In genomic region chr6:1780468-1780867, GRCh38 we compare ENCODE assay signal across 14 cellular contexts.
DNase-seq lines count a peak whose midpoint lies in the region; ATAC-seq and TF ChIP-seq lines count a peak whose summit lies in the region.
"Had no signal": no experiment of that assay in that cellular context is flagged by ENCODE, and none has a peak within 500 bp of the region (broad histone marks: within the 10 kb centered on the region; RNA-seq: fewer than 3 reads in every experiment).

No MANE protein-coding gene starts in this region.

- H3K14ac ChIP-seq in neuronal stem cell (ENCODE audit: low read length) = no peak overlapping the region

- no peak overlapping the region for H2BK120ac ChIP-seq in neuronal stem cell (ENCODE audit: low read depth, low read length)

- no peak overlapping the region for H3K27ac Mint-ChIP-seq in type B pancreatic cell
- H3K27ac Mint-ChIP-seq: CD4-positive, CD25-positive, alpha-beta regulatory T cell; CD8-positive, alpha-beta T cell; GM23338 had no signal

- no peak overlapping the region for H2AK5ac ChIP-seq in neuronal stem cell (ENCODE audit: low read depth, low read length)

- H3K4ac ChIP-seq in neuronal stem cell (ENCODE audit: low read length) = no peak overlapping the region

- H3K4me2 ChIP-seq in Loucy (ENCODE audit: low read depth, low read length, poor library complexity, severe bottlenecking) = peak overlapping the region; percentile 60
- H3K4me2 ChIP-seq in neuronal stem cell (ENCODE audit: insufficient read depth, low read length, poor library complexity, severe bottlenecking) = no peak overlapping the region
- H3K4me2 ChIP-seq: GM23338 had no signal

- H2BK15ac ChIP-seq in neuronal stem cell (ENCODE audit: low read length) = no peak overlapping the region

- WGBS in neuronal stem cell (ENCODE audit: extremely low coverage in 2 of 2, insufficient read length in 2 of 2, insufficient replicate concordance in 1 of 2), 2 donors = no CpG with 5 or more reads among the region's 11 CpGs

- peaks cover 29% of the 10 kb centered on the region for H3K4me1 Mint-ChIP-seq in type B pancreatic cell (ENCODE audit: unreplicated experiment)

- intact Hi-C loops in ascending aorta (cut with DNase I) = loop anchor here (5.0 kb wide), 1 partner anchor 37 kb away; no protein-coding TSS in a partner anchor

- peaks cover 10% of the 10 kb centered on the region for H3K27me3 Mint-ChIP-seq in type B pancreatic cell
- H3K27me3 Mint-ChIP-seq: CD4-positive, CD25-positive, alpha-beta regulatory T cell had no signal

- H3K27me3 ChIP-seq in Loucy (ENCODE audit: insufficient read depth, low read length, poor library complexity, severe bottlenecking) (no peaks in the 10 kb centered on the region), ascending aorta (no peaks in the 10 kb centered on the region), neuronal stem cell (ENCODE audit: control insufficient read depth in 3 of 3, insufficient read depth in 3 of 3, low read depth in 1 of 3, low read length in 3 of 3) (no peaks in the 10 kb centered on the region)

- no peak overlapping the region for H4K8ac ChIP-seq in neuronal stem cell (ENCODE audit: low read depth, low read length)

- H3K9me3 ChIP-seq in Loucy (ENCODE audit: insufficient read depth, low read depth, low read length) = no peaks in the 10 kb centered on the region
- no peaks in the 10 kb centered on the region for H3K9me3 ChIP-seq in ascending aorta
- H3K9me3 ChIP-seq in neuronal stem cell (replicated peaks in 1 of 2; ENCODE audit: control insufficient read depth in 2 of 2, insufficient read depth in 1 of 2, low read depth in 1 of 2, low read length in 2 of 2) = no peaks in the 10 kb centered on the region
- H3K9me3 ChIP-seq: Caco-2 had no signal

- no peak overlapping the region for H2BK12ac ChIP-seq in neuronal stem cell (ENCODE audit: low read length)

- peaks cover 3% of the 10 kb centered on the region for H3K36me3 Mint-ChIP-seq in type B pancreatic cell
- H3K36me3 Mint-ChIP-seq: CD8-positive, alpha-beta T cell had no signal

- TF ChIP-seq CTCF in Loucy (conservative IDR thresholded peaks at IDR 0.05; ENCODE audit: low read length) (no peak), ascending aorta (IDR thresholded peaks at IDR 0.05) (no peak), type B pancreatic cell (conservative IDR thresholded peaks at IDR 0.05) (no peak)

- H3K9me2 ChIP-seq in Loucy (replicated peaks; ENCODE audit: low read depth, low read length) = no peaks in the 10 kb centered on the region

- no peak for DNase-seq in ascending aorta (ENCODE audit: low spot score in 2 of 2)
- DNase-seq in neuronal stem cell (ENCODE audit: low spot score) = no peak
- DNase-seq in type B pancreatic cell (ENCODE audit: extremely low spot score, unreplicated experiment) = no peak
- DNase-seq in NK-92 treated with Interleukin-12 subunit alpha and Interleukin-12 subunit beta, amount 100 ng/mL, for 24 hours (lab: John Stamatoyannopoulos, UW) = no peak
- DNase-seq: Caco-2; CD4-positive, CD25-positive, alpha-beta regulatory T cell; CD8-positive, alpha-beta T cell; DMS153; DND-41; H9 had no signal

- ATAC-seq in GM18517 (IDR thresholded peaks at IDR 0.05; ENCODE audit: unreplicated experiment) = no peak
- ATAC-seq: CD8-positive, alpha-beta T cell had no signal

- no peaks in the 10 kb centered on the region for H3K79me1 ChIP-seq in neuronal stem cell (ENCODE audit: low read depth, low read length)

- no peaks in the 10 kb centered on the region for H3F3A ChIP-seq in Loucy (ENCODE audit: low read depth)

- H3K4me3 ChIP-seq in Loucy (ENCODE audit: low read length, poor library complexity, severe bottlenecking) (peak overlapping the region; percentile 48), ascending aorta (no peak overlapping the region), neuronal stem cell (ENCODE audit: low read length in 2 of 2) (no peak overlapping the region)
- H3K4me3 ChIP-seq: GM23338 had no signal

- peak overlapping the region; percentile 40 for H3K18ac ChIP-seq in neuronal stem cell (ENCODE audit: low read length)

- peak overlapping the region; percentile 40 for H3K9ac ChIP-seq in Loucy (ENCODE audit: low read depth, low read length, poor library complexity, severe bottlenecking)
- no peak overlapping the region for H3K9ac ChIP-seq in neuronal stem cell (ENCODE audit: low read depth, low read length, poor library complexity)

- H2BK5ac ChIP-seq in neuronal stem cell (ENCODE audit: low read length) = no peak overlapping the region

- H3K79me2 ChIP-seq in Loucy (ENCODE audit: insufficient read depth, low read length) = no peaks in the 10 kb centered on the region

- H3K36me3 ChIP-seq in Loucy (ENCODE audit: insufficient read depth, low read length) (no peaks in the 10 kb centered on the region), ascending aorta (no peaks in the 10 kb centered on the region), neuronal stem cell (replicated peaks in 1 of 2; ENCODE audit: control insufficient read depth in 2 of 2, insufficient read depth in 2 of 2, low read length in 2 of 2) (no peaks in the 10 kb centered on the region)

- no peak overlapping the region for H3K23ac ChIP-seq in neuronal stem cell (ENCODE audit: low read depth, low read length, poor library complexity)

- no peak overlapping the region for H3K4me3 Mint-ChIP-seq in type B pancreatic cell
- H3K4me3 Mint-ChIP-seq: CD4-positive, CD25-positive, alpha-beta regulatory T cell; CD8-positive, alpha-beta T cell; GM23338; H9 had no signal

- H3K9me3 Mint-ChIP-seq in type B pancreatic cell = no peaks in the 10 kb centered on the region
- H3K9me3 Mint-ChIP-seq: CD4-positive, CD25-positive, alpha-beta regulatory T cell; CD8-positive, alpha-beta T cell; GM23338; H9 had no signal

- H3K4me1 ChIP-seq in Loucy (ENCODE audit: insufficient read depth, low read length, poor library complexity, severe bottlenecking) (peaks cover 30% of the 10 kb centered on the region), ascending aorta (peaks cover 6 to 24% of the 10 kb centered on the region in 2 donors), neuronal stem cell (ENCODE audit: control insufficient read depth in 2 of 2, insufficient read depth in 1 of 2, low read depth in 1 of 2, low read length in 2 of 2) (peaks cover 4% of the 10 kb centered on the region in 2 donors)
- H3K4me1 ChIP-seq: Caco-2 had no signal

- H3K27ac ChIP-seq in ascending aorta (peak overlapping the region; percentile 58 to 65), neuronal stem cell (replicated peaks; ENCODE audit: low read length) (no peak overlapping the region)
- H3K27ac ChIP-seq: C4-2B had no signal

- no peaks in the 10 kb centered on the region for H4K20me1 ChIP-seq in Loucy (ENCODE audit: insufficient read depth, low read length, poor library complexity, severe bottlenecking)

- H2AFZ ChIP-seq in Loucy (ENCODE audit: low read length) = peak overlapping the region; percentile 38; the same call in 1 of the 2 replicates
- H2AFZ ChIP-seq in neuronal stem cell (ENCODE audit: low read length) = no peak overlapping the region
- H2AFZ ChIP-seq: GM23338 had no signal

- H4K91ac ChIP-seq in neuronal stem cell (ENCODE audit: low read depth, low read length, poor library complexity) = no peak overlapping the region
